Comparison of ENCODE assay signal across 10 cellular contexts in genomic region chr1:236774926-236775325, GRCh38. TPM values are rescaled to one million over a fixed set of nuclear protein-coding genes. Genes with fewer than 3 reads are reported as not detected.
DNase-seq lines count a peak whose midpoint lies in the region; ATAC-seq and TF ChIP-seq lines count a peak whose summit lies in the region.
"Had no signal": no experiment of that assay in that cellular context is flagged by ENCODE, and none has a peak within 500 bp of the region (broad histone marks: within the 10 kb centered on the region; RNA-seq: fewer than 3 reads in every experiment).

No MANE protein-coding gene starts in this region.

- no peak overlapping the region for H3K4me3 ChIP-seq in heart right ventricle
- no peak overlapping the region for H3K4me3 ChIP-seq in tibial artery

- H3K4me1 ChIP-seq in heart right ventricle (no peaks in the 10 kb centered on the region), tibial artery (no peaks in the 10 kb centered on the region)

- intact Hi-C loops in heart right ventricle (cut with DNase I) (loop anchor here in 6 of 10 donors (1.0 to 10.0 kb wide), 5 partner anchors 92 to 670 kb away; no protein-coding TSS in a partner anchor), tibial artery (cut with DNase I; ENCODE audit: low total_unique reads) (loop anchor here (10.0 kb wide), 1 partner anchor 170 kb away; the partner anchor contains the start of gene HEATR1)

- 36 to 37% methylated on average over 3 of the region's 3 CpGs for WGBS in heart right ventricle, 2 donors

- H3K27ac ChIP-seq in heart right ventricle: no peak overlapping the region
- H3K27ac ChIP-seq in tibial artery: no peak overlapping the region

- H3K27me3 ChIP-seq in heart right ventricle (peaks cover 0 to 4% (median 0%) of the 10 kb centered on the region in 7 donors), tibial artery (no peaks in the 10 kb centered on the region)

- peak; percentile 85 for ATAC-seq in SK-N-SH treated with all-trans-retinoic acid at 6 μM for 48 hours
- peak in 7 of 8 donors; percentile 41 to 74 (median 70) for ATAC-seq in heart right ventricle
- ATAC-seq in HG02798 (IDR thresholded peaks at IDR 0.05; ENCODE audit: poor library complexity, unreplicated experiment): no peak
- ATAC-seq in HG03571 (IDR thresholded peaks at IDR 0.05; ENCODE audit: unreplicated experiment): no peak

- H3K36me3 ChIP-seq in heart right ventricle: no peaks in the 10 kb centered on the region
- no peaks in the 10 kb centered on the region for H3K36me3 ChIP-seq in tibial artery

- H3K9me3 ChIP-seq in heart right ventricle: peaks cover 0 to 15% (median 8%) of the 10 kb centered on the region in 11 donors
- peaks cover 0 to 13% (median 3%) of the 10 kb centered on the region in 3 donors for H3K9me3 ChIP-seq in tibial artery

- TF ChIP-seq CTCF in heart right ventricle (IDR thresholded peaks at IDR 0.05): peak in 8 of 9 donors; percentile 20 to 56 (median 38)
- peak; percentile 30 to 34 for TF ChIP-seq CTCF in tibial artery (IDR thresholded peaks at IDR 0.05)

- DNase-seq in SHP77 (lab: John Stamatoyannopoulos, UW) (peak; percentile 23 to 25), SHP77 treated with DMSO at 0.1 percent for 48 hours (lab: John Stamatoyannopoulos, UW) (no peak), heart right ventricle (peak in 1 of 2 donors; percentile 16), tibial artery (no peak), NCI-H1694 treated with DMSO at 0.1 percent for 48 hours (lab: John Stamatoyannopoulos, UW) (no peak)
- DNase-seq: CD4-positive, CD25-positive, alpha-beta regulatory T cell; NCI-H2107 had no signal

TF ChIP-seq in SK-N-SH treated with all-trans-retinoic acid at 6 μM for 48 hours, 23 proteins besides CTCF, POLR2A, EP300 and RAD21:
- no peak for TF ChIP-seq TOX (CRISPR knock-in tag; IDR thresholded peaks at IDR 0.05; ENCODE audit: borderline replicate concordance)
- no peak for TF ChIP-seq ZNF8 (CRISPR knock-in tag; IDR thresholded peaks at IDR 0.05)
- TF ChIP-seq ARNTL (CRISPR knock-in tag; IDR thresholded peaks at IDR 0.05; ENCODE audit: borderline replicate concordance, low read depth): no peak
- no peak for TF ChIP-seq CSRNP3 (CRISPR knock-in tag; IDR thresholded peaks at IDR 0.05)
- no peak for TF ChIP-seq GLIS3 (CRISPR knock-in tag; IDR thresholded peaks at IDR 0.05)
- no peak for TF ChIP-seq ZNF70 (CRISPR knock-in tag; IDR thresholded peaks at IDR 0.05)
- no peak for TF ChIP-seq ISL1 (CRISPR knock-in tag; IDR thresholded peaks at IDR 0.05)
- no peak for TF ChIP-seq ZNF565 (CRISPR knock-in tag; conservative IDR thresholded peaks at IDR 0.05; ENCODE audit: low read depth)

RNA-seq across cellular contexts. Expression of gene MTR, which starts 20.2 kb away (rescaled TPM):
- total RNA-seq in heart right ventricle: 100 to 1,000 TPM in 1 of 10 donors, 10 to 100 TPM in 9; 39.4 to 100 (median 71.6) TPM
- 10 to 100 TPM in 1 of 2 donors, 1 to 10 TPM in 1; 5.2 to 13.0 TPM for polyA plus RNA-seq in heart right ventricle

Comparison
In these comparisons a context has a peak if more than half of its experiments do, and no peak if none do; other contexts are left out.
1. DNase-seq: peak in SHP77 (2 of 2); none in SHP77 treated with DMSO at 0.1 percent for 48 hours (single experiment), tibial artery (0 of 2) and NCI-H1694 treated with DMSO at 0.1 percent for 48 hours (single experiment).
2. ATAC-seq: peak in SK-N-SH treated with all-trans-retinoic acid at 6 μM for 48 hours (single experiment) and heart right ventricle (7 of 8); none in HG02798 (single experiment) and HG03571 (single experiment).